In the genomic region with DNA sequence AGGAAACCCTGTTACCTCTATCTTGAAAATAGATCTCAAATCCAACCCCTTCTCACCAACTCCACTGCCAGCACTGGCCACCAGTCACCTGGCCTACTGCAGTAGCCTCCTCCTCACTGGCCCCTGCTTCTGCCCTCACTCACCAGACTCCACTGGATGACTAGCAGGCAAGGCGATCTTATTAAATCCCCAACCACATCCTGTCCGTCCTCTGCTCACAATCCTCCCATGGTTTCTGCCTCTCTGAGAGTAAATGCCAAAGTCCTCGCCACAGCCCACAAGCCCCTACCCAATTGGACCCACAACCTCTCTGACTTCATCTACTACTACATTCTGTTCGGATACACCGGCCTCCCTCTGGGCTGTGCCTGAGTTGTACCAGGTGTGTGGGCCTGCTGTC, we compare ENCODE assay signal across 1 cellular context.
TF ChIP-seq lines count a peak whose summit lies in the region.

No MANE protein-coding gene starts in this region.

TF ChIP-seq in HepG2, 621 proteins besides CTCF, POLR2A, EP300 and RAD21:
- TF ChIP-seq JUN (CRISPR knock-in tag; IDR thresholded peaks at IDR 0.05) (no peak), ZNF33B (CRISPR knock-in tag; IDR thresholded peaks at IDR 0.05) (no peak), SMAD9 (CRISPR knock-in tag; IDR thresholded peaks at IDR 0.05) (no peak), ZBTB1 (CRISPR knock-in tag; IDR thresholded peaks at IDR 0.05; ENCODE audit: borderline replicate concordance) (no peak), ZNF558 (CRISPR knock-in tag; IDR thresholded peaks at IDR 0.05; ENCODE audit: borderline replicate concordance) (no peak), ZNF24 (IDR thresholded peaks at IDR 0.05) (no peak), MAF1 (CRISPR knock-in tag; IDR thresholded peaks at IDR 0.05; ENCODE audit: borderline replicate concordance) (no peak), ARNT2 (CRISPR knock-in tag; IDR thresholded peaks at IDR 0.05; ENCODE audit: low read depth) (no peak), ZNF709 (CRISPR knock-in tag; IDR thresholded peaks at IDR 0.05) (no peak), HNRNPLL (IDR thresholded peaks at IDR 0.05; ENCODE audit: low read depth, low read length, poor library complexity, severe bottlenecking) (no peak), ZNF441 (CRISPR knock-in tag; IDR thresholded peaks at IDR 0.05; ENCODE audit: borderline replicate concordance) (no peak), AHR (CRISPR knock-in tag; IDR thresholded peaks at IDR 0.05) (no peak)
- TF ChIP-seq, protein P1, sequence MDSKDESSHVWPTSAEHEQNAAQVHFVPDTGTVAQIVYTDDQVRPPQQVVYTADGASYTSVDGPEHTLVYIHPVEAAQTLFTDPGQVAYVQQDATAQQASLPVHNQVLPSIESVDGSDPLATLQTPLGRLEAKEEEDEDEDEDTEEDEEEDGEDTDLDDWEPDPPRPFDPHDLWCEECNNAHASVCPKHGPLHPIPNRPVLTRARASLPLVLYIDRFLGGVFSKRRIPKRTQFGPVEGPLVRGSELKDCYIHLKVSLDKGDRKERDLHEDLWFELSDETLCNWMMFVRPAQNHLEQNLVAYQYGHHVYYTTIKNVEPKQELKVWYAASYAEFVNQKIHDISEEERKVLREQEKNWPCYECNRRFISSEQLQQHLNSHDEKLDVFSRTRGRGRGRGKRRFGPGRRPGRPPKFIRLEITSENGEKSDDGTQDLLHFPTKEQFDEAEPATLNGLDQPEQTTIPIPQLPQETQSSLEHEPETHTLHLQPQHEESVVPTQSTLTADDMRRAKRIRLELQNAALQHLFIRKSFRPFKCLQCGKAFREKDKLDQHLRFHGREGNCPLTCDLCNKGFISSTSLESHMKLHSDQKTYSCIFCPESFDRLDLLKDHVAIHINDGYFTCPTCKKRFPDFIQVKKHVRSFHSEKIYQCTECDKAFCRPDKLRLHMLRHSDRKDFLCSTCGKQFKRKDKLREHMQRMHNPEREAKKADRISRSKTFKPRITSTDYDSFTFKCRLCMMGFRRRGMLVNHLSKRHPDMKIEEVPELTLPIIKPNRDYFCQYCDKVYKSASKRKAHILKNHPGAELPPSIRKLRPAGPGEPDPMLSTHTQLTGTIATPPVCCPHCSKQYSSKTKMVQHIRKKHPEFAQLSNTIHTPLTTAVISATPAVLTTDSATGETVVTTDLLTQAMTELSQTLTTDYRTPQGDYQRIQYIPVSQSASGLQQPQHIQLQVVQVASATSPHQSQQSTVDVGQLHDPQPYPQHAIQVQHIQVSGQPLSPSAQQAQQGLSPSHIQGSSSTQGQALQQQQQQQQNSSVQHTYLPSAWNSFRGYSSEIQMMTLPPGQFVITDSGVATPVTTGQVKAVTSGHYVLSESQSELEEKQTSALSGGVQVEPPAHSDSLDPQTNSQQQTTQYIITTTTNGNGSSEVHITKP (CRISPR knock-in tag; IDR thresholded peaks at IDR 0.05; ENCODE audit: low read depth), result no peak
- TF ChIP-seq, protein P2, sequence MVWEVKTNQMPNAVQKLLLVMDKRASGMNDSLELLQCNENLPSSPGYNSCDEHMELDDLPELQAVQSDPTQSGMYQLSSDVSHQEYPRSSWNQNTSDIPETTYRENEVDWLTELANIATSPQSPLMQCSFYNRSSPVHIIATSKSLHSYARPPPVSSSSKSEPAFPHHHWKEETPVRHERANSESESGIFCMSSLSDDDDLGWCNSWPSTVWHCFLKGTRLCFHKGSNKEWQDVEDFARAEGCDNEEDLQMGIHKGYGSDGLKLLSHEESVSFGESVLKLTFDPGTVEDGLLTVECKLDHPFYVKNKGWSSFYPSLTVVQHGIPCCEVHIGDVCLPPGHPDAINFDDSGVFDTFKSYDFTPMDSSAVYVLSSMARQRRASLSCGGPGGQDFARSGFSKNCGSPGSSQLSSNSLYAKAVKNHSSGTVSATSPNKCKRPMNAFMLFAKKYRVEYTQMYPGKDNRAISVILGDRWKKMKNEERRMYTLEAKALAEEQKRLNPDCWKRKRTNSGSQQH (CRISPR knock-in tag; IDR thresholded peaks at IDR 0.05; ENCODE audit: low read depth), result no peak
- TF ChIP-seq, protein P3, sequence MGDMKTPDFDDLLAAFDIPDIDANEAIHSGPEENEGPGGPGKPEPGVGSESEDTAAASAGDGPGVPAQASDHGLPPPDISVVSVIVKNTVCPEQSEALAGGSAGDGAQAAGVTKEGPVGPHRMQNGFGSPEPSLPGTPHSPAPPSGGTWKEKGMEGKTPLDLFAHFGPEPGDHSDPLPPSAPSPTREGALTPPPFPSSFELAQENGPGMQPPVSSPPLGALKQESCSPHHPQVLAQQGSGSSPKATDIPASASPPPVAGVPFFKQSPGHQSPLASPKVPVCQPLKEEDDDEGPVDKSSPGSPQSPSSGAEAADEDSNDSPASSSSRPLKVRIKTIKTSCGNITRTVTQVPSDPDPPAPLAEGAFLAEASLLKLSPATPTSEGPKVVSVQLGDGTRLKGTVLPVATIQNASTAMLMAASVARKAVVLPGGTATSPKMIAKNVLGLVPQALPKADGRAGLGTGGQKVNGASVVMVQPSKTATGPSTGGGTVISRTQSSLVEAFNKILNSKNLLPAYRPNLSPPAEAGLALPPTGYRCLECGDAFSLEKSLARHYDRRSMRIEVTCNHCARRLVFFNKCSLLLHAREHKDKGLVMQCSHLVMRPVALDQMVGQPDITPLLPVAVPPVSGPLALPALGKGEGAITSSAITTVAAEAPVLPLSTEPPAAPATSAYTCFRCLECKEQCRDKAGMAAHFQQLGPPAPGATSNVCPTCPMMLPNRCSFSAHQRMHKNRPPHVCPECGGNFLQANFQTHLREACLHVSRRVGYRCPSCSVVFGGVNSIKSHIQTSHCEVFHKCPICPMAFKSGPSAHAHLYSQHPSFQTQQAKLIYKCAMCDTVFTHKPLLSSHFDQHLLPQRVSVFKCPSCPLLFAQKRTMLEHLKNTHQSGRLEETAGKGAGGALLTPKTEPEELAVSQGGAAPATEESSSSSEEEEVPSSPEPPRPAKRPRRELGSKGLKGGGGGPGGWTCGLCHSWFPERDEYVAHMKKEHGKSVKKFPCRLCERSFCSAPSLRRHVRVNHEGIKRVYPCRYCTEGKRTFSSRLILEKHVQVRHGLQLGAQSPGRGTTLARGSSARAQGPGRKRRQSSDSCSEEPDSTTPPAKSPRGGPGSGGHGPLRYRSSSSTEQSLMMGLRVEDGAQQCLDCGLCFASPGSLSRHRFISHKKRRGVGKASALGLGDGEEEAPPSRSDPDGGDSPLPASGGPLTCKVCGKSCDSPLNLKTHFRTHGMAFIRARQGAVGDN (CRISPR knock-in tag; IDR thresholded peaks at IDR 0.05), result no peak
- TF ChIP-seq, protein P4, sequence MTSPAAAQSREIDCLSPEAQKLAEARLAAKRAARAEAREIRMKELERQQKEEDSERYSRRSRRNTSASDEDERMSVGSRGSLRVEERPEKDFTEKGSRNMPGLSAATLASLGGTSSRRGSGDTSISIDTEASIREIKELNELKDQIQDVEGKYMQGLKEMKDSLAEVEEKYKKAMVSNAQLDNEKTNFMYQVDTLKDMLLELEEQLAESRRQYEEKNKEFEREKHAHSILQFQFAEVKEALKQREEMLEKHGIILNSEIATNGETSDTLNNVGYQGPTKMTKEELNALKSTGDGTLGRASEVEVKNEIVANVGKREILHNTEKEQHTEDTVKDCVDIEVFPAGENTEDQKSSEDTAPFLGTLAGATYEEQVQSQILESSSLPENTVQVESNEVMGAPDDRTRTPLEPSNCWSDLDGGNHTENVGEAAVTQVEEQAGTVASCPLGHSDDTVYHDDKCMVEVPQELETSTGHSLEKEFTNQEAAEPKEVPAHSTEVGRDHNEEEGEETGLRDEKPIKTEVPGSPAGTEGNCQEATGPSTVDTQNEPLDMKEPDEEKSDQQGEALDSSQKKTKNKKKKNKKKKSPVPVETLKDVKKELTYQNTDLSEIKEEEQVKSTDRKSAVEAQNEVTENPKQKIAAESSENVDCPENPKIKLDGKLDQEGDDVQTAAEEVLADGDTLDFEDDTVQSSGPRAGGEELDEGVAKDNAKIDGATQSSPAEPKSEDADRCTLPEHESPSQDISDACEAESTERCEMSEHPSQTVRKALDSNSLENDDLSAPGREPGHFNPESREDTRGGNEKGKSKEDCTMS (CRISPR knock-in tag; conservative IDR thresholded peaks at IDR 0.05), result no peak
